Comparison of ENCODE assay signal across 20 cellular contexts in genomic region chr14:90179357-90179756, GRCh38.
"Had no signal": no experiment of that assay in that cellular context is flagged by ENCODE, and none has a peak within 500 bp of the region (broad histone marks: within the 10 kb centered on the region; RNA-seq: fewer than 3 reads in every experiment).

No MANE protein-coding gene starts in this region.

- H3K4me1 ChIP-seq: colonic mucosa, esophagus muscularis mucosa, foreskin keratinocyte, gastroesophageal sphincter, neural progenitor cell, stomach had no signal

- H3K36me3 ChIP-seq: colonic mucosa, esophagus muscularis mucosa, gastroesophageal sphincter, neural progenitor cell, sigmoid colon, stomach, thyroid gland had no signal

- ATAC-seq: foreskin keratinocyte; gastroesophageal sphincter; naive thymus-derived CD4-positive, alpha-beta T cell; stimulated activated effector memory CD8-positive, alpha-beta T cell treated with anti-CD3 and anti-CD28 coated beads, Interleukin-12 subunit alpha, Interleukin-12 subunit beta, amount 100 ng/mL, for 72 hours had no signal

- H3K9me3 ChIP-seq: colonic mucosa, sigmoid colon, stomach, thyroid gland had no signal

- H3K27me3 ChIP-seq: colonic mucosa, esophagus muscularis mucosa, foreskin keratinocyte, gastroesophageal sphincter, neural progenitor cell, sigmoid colon, stomach, thyroid gland had no signal

- H3K4me3 ChIP-seq: colonic mucosa, esophagus muscularis mucosa, gastroesophageal sphincter, neural progenitor cell, sigmoid colon, stomach, thyroid gland had no signal

- H3K27ac ChIP-seq: colonic mucosa, esophagus muscularis mucosa, foreskin keratinocyte, gastroesophageal sphincter, neural progenitor cell, parathyroid adenoma, sigmoid colon, stomach, thyroid gland had no signal

- DNase-seq: colonic mucosa; effector CD8-positive, alpha-beta T cell; foreskin keratinocyte; immature natural killer cell; islet precursor cell; kidney glomerular epithelial cell; mesenchymal stem cell; naive thymus-derived CD4-positive, alpha-beta T cell; sigmoid colon; stimulated activated CD4-positive, alpha-beta T cell treated with anti-CD3 and anti-CD28 coated beads, Interleukin-2, amount 100 ng/mL, for 24 hours; stimulated activated CD4-positive, alpha-beta T cell treated with anti-CD3 and anti-CD28 coated beads, Interleukin-4, amount 100 ng/mL, for 24 hours; stimulated activated naive CD4-positive, alpha-beta T cell treated with Interleukin-2 at 50 U/mL for 16 hours; stomach; trophoblast cell had no signal
